In genomic region chr14:99870617-99871016, GRCh38 we compare ENCODE assay signal across 26 cellular contexts.
"Had no signal": no experiment of that assay in that cellular context is flagged by ENCODE, and none has a peak within 500 bp of the region (broad histone marks: within the 10 kb centered on the region; RNA-seq: fewer than 3 reads in every experiment).

No MANE protein-coding gene starts in this region.

- H3K9me3 ChIP-seq: colonic mucosa, esophagus muscularis mucosa, esophagus squamous epithelium, gastrocnemius medialis, gastroesophageal sphincter, heart left ventricle had no signal

- H3K4me1 ChIP-seq: colonic mucosa, esophagus squamous epithelium, foreskin keratinocyte had no signal

- FAIRE-seq: colon, endometrium, endothelial cell of umbilical vein, frontal cortex had no signal

- H3K27me3 ChIP-seq: colonic mucosa, dorsolateral prefrontal cortex, esophagus muscularis mucosa, esophagus squamous epithelium, gastrocnemius medialis, gastroesophageal sphincter, heart left ventricle had no signal

- H3K4me3 ChIP-seq: colonic mucosa, coronary artery, dorsolateral prefrontal cortex, esophagus muscularis mucosa, esophagus squamous epithelium, gastrocnemius medialis, gastroesophageal sphincter, heart left ventricle had no signal

- H3K36me3 ChIP-seq: colonic mucosa, gastrocnemius medialis had no signal

- H3K27ac ChIP-seq: colonic mucosa, coronary artery, epithelial cell of prostate, esophagus muscularis mucosa, esophagus squamous epithelium, foreskin keratinocyte, gastrocnemius medialis, gastroesophageal sphincter, heart left ventricle had no signal

- DNase-seq: colonic mucosa; cortex of kidney; dermis blood vessel endothelial cell; dorsolateral prefrontal cortex; effector CD4-positive, alpha-beta T cell; effector CD8-positive, alpha-beta T cell; effector memory CD4-positive, alpha-beta T cell; effector memory CD8-positive, alpha-beta T cell; endodermal cell; erythroblast; esophagus squamous epithelium; foreskin fibroblast; foreskin keratinocyte; foreskin melanocyte; gastrocnemius medialis; glutamatergic neuron; heart left ventricle had no signal

- ATAC-seq: effector memory CD8-positive, alpha-beta T cell; esophagus mucosa; foreskin keratinocyte; gastrocnemius medialis; gastroesophageal sphincter had no signal
